ENCODE assay signal across 19 cellular contexts in the genomic region with DNA sequence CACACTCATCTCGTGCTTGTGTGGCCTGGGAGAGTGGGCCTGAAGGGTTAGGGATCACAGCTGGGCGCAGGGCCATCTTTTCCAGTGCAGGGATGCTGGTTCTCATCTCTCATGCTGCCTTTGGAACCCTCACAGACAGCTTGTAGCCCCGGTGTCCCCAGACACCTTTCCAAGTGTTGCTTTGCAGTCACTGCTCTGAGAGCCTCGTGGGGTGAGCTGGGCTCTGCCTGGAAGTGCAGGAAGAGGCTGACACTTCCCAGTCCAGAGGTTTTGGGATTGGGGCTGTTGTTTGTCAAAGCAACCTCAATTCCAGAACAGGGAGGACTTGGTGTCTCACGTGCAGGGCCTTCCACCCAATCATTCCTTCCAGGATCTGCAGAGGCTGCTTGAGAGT. TPM values are rescaled to one million over a fixed set of nuclear protein-coding genes. Genes with fewer than 3 reads are reported as not detected.
DNase-seq lines count a peak whose midpoint lies in the region; ATAC-seq, FAIRE-seq and TF ChIP-seq lines count a peak whose summit lies in the region.
"Had no signal": no experiment of that assay in that cellular context is flagged by ENCODE, and none has a peak within 500 bp of the region (broad histone marks: within the 10 kb centered on the region; RNA-seq: fewer than 3 reads in every experiment).

No MANE protein-coding gene starts in this region.

- TF ChIP-seq CTCF in GM12878 (IDR thresholded peaks at IDR 0.05 in 2 of 3, conservative IDR thresholded peaks at IDR 0.05 in 1 of 3; ENCODE audit: control insufficient read depth in 2 of 3, extremely low read depth in 1 of 3, insufficient read depth in 1 of 3, low read depth in 3 of 3, low read length in 3 of 3) (no peak), lower lobe of right lung (IDR thresholded peaks at IDR 0.05) (no peak), spleen (IDR thresholded peaks at IDR 0.05 in 8 of 11, conservative IDR thresholded peaks at IDR 0.05 in 3 of 11) (no peak), CD14-positive monocyte (IDR thresholded peaks at IDR 0.05) (no peak)

- POLR2A ChIA-PET in GM12878 (lab: Charles Lee), result no interaction called here

- intact Hi-C loops in GM12878 (cut with micrococcal nuclease; ENCODE audit: unreplicated experiment) (no loop called here), lower lobe of right lung (cut with DNase I) (no loop called here), spleen (cut with DNase I; ENCODE audit: low total_unique reads) (no loop called here), CD14-positive monocyte (cut with micrococcal nuclease) (no loop called here)

- FAIRE-seq in GM12878 (lab: Jason Lieb, UNC), result no peak
- FAIRE-seq: A549 had no signal

- ATAC-seq in activated CD4-positive, CD25-positive, alpha-beta regulatory T cell treated with anti-CD3 and anti-CD28 coated beads, Interleukin-2, amount 50 U/mL, for 24 hours, result no peak
- ATAC-seq in GM12878, result no peak
- no peak for ATAC-seq in lower lobe of right lung
- ATAC-seq: A549; CD8-positive, alpha-beta T cell; HCT116 had no signal

- H3K4me1 Mint-ChIP-seq in CD14-positive monocyte, result no peaks in the 10 kb centered on the region

- no peaks in the 10 kb centered on the region for H3K36me3 ChIP-seq in GM12878 (ENCODE audit: control insufficient read depth in 2 of 2, insufficient read depth in 2 of 2, low read length in 1 of 2)
- H3K36me3 ChIP-seq in lower lobe of right lung, result peaks cover 15% of the 10 kb centered on the region
- no peaks in the 10 kb centered on the region for H3K36me3 ChIP-seq in spleen
- H3K36me3 ChIP-seq: BLaER1 had no signal

- no peak for TF ChIP-seq POLR2A in GM12878 (IDR thresholded peaks at IDR 0.05; ENCODE audit: low read depth, low read length)
- TF ChIP-seq POLR2A in spleen (IDR thresholded peaks at IDR 0.05), result no peak

- H3K9me3 Mint-ChIP-seq in CD14-positive monocyte, result peaks cover 0 to 2% (median 0%) of the 10 kb centered on the region in 7 donors
- H3K9me3 Mint-ChIP-seq: CD8-positive, alpha-beta T cell had no signal

- peaks cover 0 to 4% of the 10 kb centered on the region in 2 experiments; a peak in 2 of 4 replicates for H3K27me3 ChIP-seq in GM12878 (replicated peaks in 1 of 2; ENCODE audit: control insufficient read depth in 2 of 2, insufficient read depth in 2 of 2, low read length in 1 of 2)
- H3K27me3 ChIP-seq in lower lobe of right lung (ENCODE audit: low read depth), result no peaks in the 10 kb centered on the region
- H3K27me3 ChIP-seq in spleen (replicated peaks in 1 of 7), result peaks cover 0 to 57% (median 13%) of the 10 kb centered on the region in 7 donors
- H3K27me3 ChIP-seq: BLaER1 had no signal

- no peak overlapping the region for H3K27ac ChIP-seq in GM12878 (ENCODE audit: control insufficient read depth, insufficient read depth)
- no peak overlapping the region for H3K27ac ChIP-seq in lower lobe of right lung
- H3K27ac ChIP-seq in spleen, result no peak overlapping the region
- H3K27ac ChIP-seq: 22Rv1, A549, BLaER1 had no signal

- RAD21 ChIA-PET in GM12878 (lab: Charles Lee; ENCODE audit: unreplicated experiment), result no interaction called here

- H3K9me3 ChIP-seq in GM12878 (replicated peaks; ENCODE audit: control insufficient read depth, insufficient read depth, low read length), result no peaks in the 10 kb centered on the region
- no peaks in the 10 kb centered on the region for H3K9me3 ChIP-seq in lower lobe of right lung
- H3K9me3 ChIP-seq in spleen, result no peaks in the 10 kb centered on the region
- H3K9me3 ChIP-seq: A549, BLaER1 had no signal

- DNase-seq in activated CD4-positive, CD25-positive, alpha-beta regulatory T cell treated with anti-CD3 and anti-CD28 coated beads, Interleukin-2, amount 50 U/mL, for 72 hours, result peak; percentile 6
- no peak for DNase-seq in GM12878 (ENCODE audit: low read depth, low spot score)
- DNase-seq in lower lobe of right lung, result peak; percentile 24
- peak; percentile 47 for DNase-seq in spleen
- DNase-seq in CD14-positive monocyte (ENCODE audit: low spot score), result no peak
- DNase-seq in dedifferentiated amniotic fluid mesenchymal stem cell (ENCODE audit: extremely low spot score), result no peak
- DNase-seq in globus pallidus (ENCODE audit: low spot score), result no peak
- DNase-seq: Calu3; CD8-positive, alpha-beta T cell; DMS79 treated with DMSO at 0.1 percent for 48 hours; GF-D8; GOT3; H7 had no signal

- no peak for TF ChIP-seq RAD21 in GM12878 (IDR thresholded peaks at IDR 0.05; ENCODE audit: insufficient read depth, low read depth, low read length)

- 15% methylated on average over 4 of the region's 5 CpGs for WGBS in GM12878 (ENCODE audit: insufficient coverage, insufficient replicate concordance, low lambda C conversion rate, missing lambda C conversion rate)
- WGBS in spleen, 5 donors, result 67 to 87% (median 75%) methylated on average over 3 to 5 of the region's 5 CpGs

- H3K79me2 ChIP-seq in GM12878 (ENCODE audit: control insufficient read depth, insufficient read depth, low read length), result no peaks in the 10 kb centered on the region

- in situ Hi-C loops in GM12878 (cut with MboI), result no loop called here

- H3K36me3 Mint-ChIP-seq in CD14-positive monocyte, result no peaks in the 10 kb centered on the region
- H3K36me3 Mint-ChIP-seq: CD8-positive, alpha-beta T cell had no signal

- H2AFZ ChIP-seq in GM12878 (ENCODE audit: control insufficient read depth, low read depth, low read length), result no peak overlapping the region

- peaks cover 6 to 17% (median 8%) of the 10 kb centered on the region in 3 donors for H3K27me3 Mint-ChIP-seq in CD14-positive monocyte (ENCODE audit: low read depth in 3 of 3)

- H3K27ac Mint-ChIP-seq in CD14-positive monocyte, result no peak overlapping the region
- H3K27ac Mint-ChIP-seq: CD8-positive, alpha-beta T cell had no signal

- H3K4me2 ChIP-seq in GM12878 (ENCODE audit: control insufficient read depth, insufficient read depth), result no peak overlapping the region
- H3K4me2 ChIP-seq: A549, BLaER1 had no signal

- CTCF ChIA-PET in GM12878 (lab: Yijun Ruan, JAX), result interaction anchor here (1.3 kb wide), 1 partner anchor 65 kb away, joined by 3 read pairs; no protein-coding TSS in a partner anchor

- H3K4me1 ChIP-seq in GM12878 (ENCODE audit: control insufficient read depth, insufficient read depth, low read length) (no peaks in the 10 kb centered on the region), lower lobe of right lung (no peaks in the 10 kb centered on the region), spleen (no peaks in the 10 kb centered on the region)
- H3K4me1 ChIP-seq: A549 had no signal

- H3K4me3 ChIP-seq in GM12878 (no peak overlapping the region), lower lobe of right lung (no peak overlapping the region), spleen (no peak overlapping the region)
- H3K4me3 ChIP-seq: A549, BLaER1 had no signal

- no peak overlapping the region for H3K4me3 Mint-ChIP-seq in CD14-positive monocyte
- H3K4me3 Mint-ChIP-seq: CD8-positive, alpha-beta T cell had no signal

- no peaks in the 10 kb centered on the region for H4K20me1 ChIP-seq in GM12878 (ENCODE audit: control insufficient read depth, insufficient read depth)
- H4K20me1 ChIP-seq: BLaER1 had no signal

- H3K9ac ChIP-seq in GM12878 (ENCODE audit: control insufficient read depth, insufficient read depth, low read length), result no peak overlapping the region
- H3K9ac ChIP-seq: BLaER1 had no signal

- SMC1A ChIA-PET in GM12878 (lab: Charles Lee; ENCODE audit: uncharacterized antibody, unreplicated experiment), result no interaction called here

- BruUV-seq in GM12878 (replicated peaks; lab: Mats Ljungman, UMichigan), result no TSS peak

- TF ChIP-seq EP300 in GM12878 (IDR thresholded peaks at IDR 0.05; ENCODE audit: borderline replicate concordance in 1 of 2, control insufficient read depth in 1 of 2, low read depth in 2 of 2, low read length in 2 of 2), result no peak

TF ChIP-seq in GM12878, 131 proteins besides CTCF, POLR2A, EP300 and RAD21 (continues in another document):
- TF ChIP-seq NFXL1 (IDR thresholded peaks at IDR 0.05; ENCODE audit: borderline replicate concordance) (0 out of 2 replicates have a peak, but pooled peaks have one; percentile 2), DPF2 (IDR thresholded peaks at IDR 0.05) (no peak), ATF3 (IDR thresholded peaks at IDR 0.05; ENCODE audit: borderline replicate concordance, extremely low read depth, low read depth, low read length) (no peak)
- TF ChIP-seq, protein P1, sequence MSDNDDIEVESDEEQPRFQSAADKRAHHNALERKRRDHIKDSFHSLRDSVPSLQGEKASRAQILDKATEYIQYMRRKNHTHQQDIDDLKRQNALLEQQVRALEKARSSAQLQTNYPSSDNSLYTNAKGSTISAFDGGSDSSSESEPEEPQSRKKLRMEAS (IDR thresholded peaks at IDR 0.05; ENCODE audit: low read depth, low read length), result no peak

RNA-seq across cellular contexts. Expression of gene TBX4, which starts 28.2 kb away (rescaled TPM):
- not detected in 2 replicates for total RNA-seq in GM12878 (2013; cell fraction: nucleolus; rRNA removed)
- total RNA-seq in GM12878 (2014; rRNA removed), result not detected in 2 replicates
- total RNA-seq in GM12878 (2014; rRNA removed; fragmentation: Illumina TruSeq; extraction: Trizol), result not detected in 2 replicates
- total RNA-seq in GM12878 (2021), result not detected in 2 replicates
- polyA plus RNA-seq in GM12878 (2011; ENCODE audit: low read depth), result not detected
- polyA plus RNA-seq in GM12878 (2011; rRNA removed), result not detected in 2 replicates
- polyA plus RNA-seq in GM12878 (2011; cell fraction: cytosol; rRNA removed), result 0.03 TPM in 1 of 2 replicates, not detected in the other
- 0.06 TPM in 1 of 2 replicates, not detected in the other for polyA plus RNA-seq in GM12878 (2011; cell fraction: nucleus; rRNA removed)
- 0.07 TPM in 1 of 2 replicates, not detected in the other for polyA plus RNA-seq in GM12878 (2012)
- 0.01 TPM in 1 of 2 replicates, not detected in the other for polyA plus RNA-seq in GM12878 (2014; fragmentation: Illumina TruSeq; extraction: Trizol)
- not detected for polyA plus RNA-seq in GM12878 (2014; fragmentation: Nextera tagmentation; extraction: Ambion mirVana)
- not detected in 2 replicates for polyA plus RNA-seq in GM12878 (2014; rRNA removed)
- polyA plus RNA-seq in GM12878 (2016; fragmentation: Nextera tagmentation; extraction: Ambion mirVana), result not detected
- polyA minus RNA-seq in GM12878 (2011; rRNA and poly(A)+ RNA removed), result 0.15 TPM in 1 of 2 replicates, not detected in the other
- not detected in 2 replicates for polyA minus RNA-seq in GM12878 (2011; cell fraction: cytosol; rRNA and poly(A)+ RNA removed)
- not detected in 2 replicates for polyA minus RNA-seq in GM12878 (2011; cell fraction: nucleus; rRNA and poly(A)+ RNA removed)
- total RNA-seq in lower lobe of right lung, result 22.3 TPM
- total RNA-seq in spleen, result not detected
- not detected for polyA plus RNA-seq in spleen
- polyA plus RNA-seq in CD14-positive monocyte, result not detected
- total RNA-seq: Calu3; CD8-positive, alpha-beta T cell; H7; HT-29 had no signal

Comparison
In these comparisons a context has a peak if more than half of its experiments do, and no peak if none do; other contexts are left out.
1. DNase-seq: peak in activated CD4-positive, CD25-positive, alpha-beta regulatory T cell treated with anti-CD3 and anti-CD28 coated beads, Interleukin-2, amount 50 U/mL, for 72 hours (single experiment), lower lobe of right lung (single experiment) and spleen (single experiment); none in GM12878 (single experiment), CD14-positive monocyte (single experiment), dedifferentiated amniotic fluid mesenchymal stem cell (single experiment) and globus pallidus (single experiment).
2. RNA of gene TBX4, which starts 28.2 kb away (total RNA-seq): 22.3 TPM in lower lobe of right lung (single experiment); not detected in GM12878 and not detected in spleen; every median in the first group is over 10 times any median in the second.